17 cellular contexts compared by ENCODE assay signal in genomic region chr4:138561276-138561880, GRCh38.
DNase-seq lines count a peak whose midpoint lies in the region; ATAC-seq and TF ChIP-seq lines count a peak whose summit lies in the region.
"Had no signal": no experiment of that assay in that cellular context is flagged by ENCODE, and none has a peak within 500 bp of the region (broad histone marks: within the 10 kb centered on the region; RNA-seq: fewer than 3 reads in every experiment).

No MANE protein-coding gene starts in this region.

- no peak overlapping the region for H2BK120ac ChIP-seq in IMR-90 (ENCODE audit: low read depth, low read length)

- H3K27ac Mint-ChIP-seq in chondrocyte (ENCODE audit: unreplicated experiment) = no peak overlapping the region
- H3K27ac Mint-ChIP-seq in activated CD8-positive, alpha-beta T cell treated with anti-CD3 and anti-CD28 coated beads, Interleukin-2, amount 10 ng/mL, durations not matched to agents 7 days and 5 days = no peak overlapping the region
- H3K27ac Mint-ChIP-seq: B cell; CD8-positive, alpha-beta T cell; HFFc6; IgD-negative memory B cell had no signal

- no peak overlapping the region for H3K4ac ChIP-seq in IMR-90 (ENCODE audit: low read depth, low read length)

- no peak overlapping the region for H2BK15ac ChIP-seq in IMR-90 (ENCODE audit: low read depth, low read length)

- no peak for TF ChIP-seq RAD21 in IMR-90 (IDR thresholded peaks at IDR 0.05; ENCODE audit: low read length)

- peaks cover 0 to 16% (median 0%) of the 10 kb centered on the region in 11 experiments; a peak in 8 of 22 replicates for H3K27me3 ChIP-seq in BLaER1 treated with 17β-estradiol and CSF1 and Interleukin-3, amounts not matched to agents 10 nM and 100 nM
- no peaks in the 10 kb centered on the region for H3K27me3 ChIP-seq in IMR-90 (ENCODE audit: control insufficient read depth, insufficient read depth, low read length)
- no peaks in the 10 kb centered on the region for H3K27me3 ChIP-seq in spleen (replicated peaks in 1 of 7)
- H3K27me3 ChIP-seq in Karpas-422 (ENCODE audit: low read length) = no peaks in the 10 kb centered on the region

- H3K9ac ChIP-seq in BLaER1 treated with 17β-estradiol and CSF1 and Interleukin-3, amounts not matched to agents 10 nM and 100 nM = peak overlapping the region in 4 of 11 experiments; percentile 46 to 69 (median 54); a peak in 6 of 22 replicates
- H3K9ac ChIP-seq in IMR-90 (ENCODE audit: low read depth, low read length) (no peak overlapping the region), Karpas-422 (ENCODE audit: low read length) (no peak overlapping the region)

- H3K36me3 ChIP-seq in BLaER1 treated with 17β-estradiol and CSF1 and Interleukin-3, amounts not matched to agents 10 nM and 100 nM = no peaks in the 10 kb centered on the region
- H3K36me3 ChIP-seq in IMR-90 (ENCODE audit: control insufficient read depth, insufficient read depth, low read length) (no peaks in the 10 kb centered on the region), spleen (no peaks in the 10 kb centered on the region), Karpas-422 (ENCODE audit: insufficient read depth, low read length) (no peaks in the 10 kb centered on the region)

- no peak for TF ChIP-seq POLR2A in IMR-90 (IDR thresholded peaks at IDR 0.05; ENCODE audit: low read depth, low read length)
- no peak for TF ChIP-seq POLR2A in spleen (IDR thresholded peaks at IDR 0.05)

- CTCF ChIA-PET in IMR-90 (lab: Yijun Ruan, JAX) = no interaction called here
- CTCF ChIA-PET in activated CD8-positive, alpha-beta T cell treated with anti-CD3 and anti-CD28 coated beads, Interleukin-2, amount 10 ng/mL, durations not matched to agents 7 days and 5 days (lab: Charles Lee) = no interaction called here

- H2BK20ac ChIP-seq in IMR-90 (ENCODE audit: low read depth, low read length) = no peak overlapping the region

- no TSS peak for BruUV-seq in IMR-90 (replicated peaks; lab: Mats Ljungman, UMichigan)

- peak overlapping the region in 9 of 10 experiments; percentile 7 to 35 (median 22); a peak in 11 of 20 replicates for H3K4me3 ChIP-seq in BLaER1 treated with 17β-estradiol and CSF1 and Interleukin-3, amounts not matched to agents 10 nM and 100 nM
- H3K4me3 ChIP-seq in IMR-90 (ENCODE audit: insufficient read depth, low read depth, low read length) (no peak overlapping the region), spleen (no peak overlapping the region), Karpas-422 (ENCODE audit: low read length) (no peak overlapping the region)

- H3K14ac ChIP-seq in IMR-90 (replicated peaks; ENCODE audit: low read depth, low read length) = no peak overlapping the region

- H2AFZ ChIP-seq in IMR-90 (replicated peaks; ENCODE audit: low read length, poor library complexity) = no peak overlapping the region
- H2AFZ ChIP-seq in Karpas-422 (ENCODE audit: low read length) = no peak overlapping the region

- H3K4me1 Mint-ChIP-seq in chondrocyte (ENCODE audit: low read depth) = peaks cover 18% of the 10 kb centered on the region
- H3K4me1 Mint-ChIP-seq in activated CD8-positive, alpha-beta T cell treated with anti-CD3 and anti-CD28 coated beads, Interleukin-2, amount 10 ng/mL, durations not matched to agents 7 days and 5 days (ENCODE audit: low read depth) = no peaks in the 10 kb centered on the region
- H3K4me1 Mint-ChIP-seq: B cell, CD14-positive monocyte, IgD-negative memory B cell had no signal

- H2BK5ac ChIP-seq in IMR-90 (ENCODE audit: low read depth, low read length, poor library complexity, severe bottlenecking) = no peak overlapping the region

- TF ChIP-seq CTCF in IMR-90 (conservative IDR thresholded peaks at IDR 0.05; ENCODE audit: low read depth, low read length) = no peak
- TF ChIP-seq CTCF in chondrocyte (IDR thresholded peaks at IDR 0.05) = no peak
- no peak for TF ChIP-seq CTCF in spleen (IDR thresholded peaks at IDR 0.05 in 8 of 11, conservative IDR thresholded peaks at IDR 0.05 in 3 of 11)

- peaks cover 2% of the 10 kb centered on the region for H3K9me3 Mint-ChIP-seq in chondrocyte (ENCODE audit: low read depth)
- no peaks in the 10 kb centered on the region for H3K9me3 Mint-ChIP-seq in activated CD8-positive, alpha-beta T cell treated with anti-CD3 and anti-CD28 coated beads, Interleukin-2, amount 10 ng/mL, durations not matched to agents 7 days and 5 days (ENCODE audit: insufficient read depth)
- H3K9me3 Mint-ChIP-seq: HFFc6 had no signal

- no peaks in the 10 kb centered on the region for H3K79me1 ChIP-seq in IMR-90 (ENCODE audit: low read depth in 1 of 2, low read length in 2 of 2)

- no peak overlapping the region for H4K5ac ChIP-seq in IMR-90 (ENCODE audit: low read depth, low read length)

- POLR2A ChIA-PET in IMR-90 (lab: Charles Lee; ENCODE audit: unreplicated experiment) = no interaction called here
- POLR2A ChIA-PET in activated CD8-positive, alpha-beta T cell treated with anti-CD3 and anti-CD28 coated beads, Interleukin-2, amount 10 ng/mL, durations not matched to agents 7 days and 5 days (lab: Charles Lee) = no interaction called here

- no peak for DNase-seq in IMR-90
- DNase-seq in chondrocyte (ENCODE audit: low spot score) = peak; percentile 81
- DNase-seq in spleen = peak; percentile 61
- no peak for DNase-seq in Karpas-422
- no peak for DNase-seq in activated CD8-positive, alpha-beta T cell treated with anti-CD3 and anti-CD28 coated beads, Interleukin-2, amount 10 ng/mL, durations not matched to agents 7 days and 5 days
- DNase-seq: CD8-positive, alpha-beta T cell; COR-L47; DMS53; GF-D8; HCEC 1CT; HFFc6 had no signal

- no peak overlapping the region for H4K8ac ChIP-seq in IMR-90 (ENCODE audit: low read depth in 2 of 2, low read length in 2 of 2)

- in situ Hi-C loops in IMR-90 (cut with MboI; ENCODE audit: low sequenced_read_pairs) = no loop called here

- dilution Hi-C loops in IMR-90 (cut with HindIII; ENCODE audit: low sequenced_read_pairs, unreplicated experiment) = no loop called here

- peak overlapping the region; percentile 77 to 95 (median 85) for H3K4me2 ChIP-seq in BLaER1 treated with 17β-estradiol and CSF1 and Interleukin-3, amounts not matched to agents 10 nM and 100 nM
- H3K4me2 ChIP-seq in IMR-90 (ENCODE audit: low read depth, low read length) (no peak overlapping the region), Karpas-422 (ENCODE audit: low read depth, low read length, poor library complexity, severe bottlenecking) (no peak overlapping the region)

- H2AK9ac ChIP-seq in IMR-90 (replicated peaks; ENCODE audit: low read depth, low read length, poor library complexity) = no peak overlapping the region

- no peak overlapping the region for H3K18ac ChIP-seq in IMR-90 (ENCODE audit: low read depth, low read length)

- H3K27me3 Mint-ChIP-seq in chondrocyte (ENCODE audit: low read depth) = no peaks in the 10 kb centered on the region
- H3K27me3 Mint-ChIP-seq in activated CD8-positive, alpha-beta T cell treated with anti-CD3 and anti-CD28 coated beads, Interleukin-2, amount 10 ng/mL, durations not matched to agents 7 days and 5 days (ENCODE audit: low read depth) = no peaks in the 10 kb centered on the region
- H3K27me3 Mint-ChIP-seq: B cell, IgD-negative memory B cell had no signal

- H3K9me2 ChIP-seq in Karpas-422 (replicated peaks; ENCODE audit: insufficient read depth, low read length) = no peaks in the 10 kb centered on the region

- 91% methylated on average over 4 of the region's 40 CpGs; no CpG with 5 or more reads in 1 of the 2 experiments for WGBS in IMR-90 (ENCODE audit: extremely low coverage in 2 of 2, insufficient read length in 1 of 2), 2 experiments
- 90 to 97% (median 94%) methylated on average over 32 to 40 of the region's 40 CpGs for WGBS in spleen, 5 donors

- 0 out of 2 replicates have a peak overlapping the region, but pooled peaks have one; percentile 12 for H2AK5ac ChIP-seq in IMR-90 (ENCODE audit: low read depth, low read length)

- no peak overlapping the region for H3K56ac ChIP-seq in IMR-90 (ENCODE audit: extremely low read depth, insufficient read depth, low read length)

- ATAC-seq in IMR-90 (ENCODE audit: low read depth) = no peak
- ATAC-seq in GM18909 (IDR thresholded peaks at IDR 0.05; ENCODE audit: poor library complexity, unreplicated experiment) = no peak
- ATAC-seq in activated CD8-positive, alpha-beta T cell treated with anti-CD3 and anti-CD28 coated beads, Interleukin-2, amount 10 ng/mL, durations not matched to agents 7 days and 5 days = no peak
- ATAC-seq: CD8-positive, alpha-beta T cell had no signal

- H3K23ac ChIP-seq in IMR-90 (ENCODE audit: low read depth, low read length) = no peak overlapping the region

- H3K79me2 ChIP-seq in Karpas-422 (ENCODE audit: low read length) = no peaks in the 10 kb centered on the region

- H4K20me1 ChIP-seq in BLaER1 treated with 17β-estradiol and CSF1 and Interleukin-3, amounts not matched to agents 10 nM and 100 nM = no peaks in the 10 kb centered on the region
- H4K20me1 ChIP-seq in IMR-90 (ENCODE audit: insufficient read depth, low read length) (no peaks in the 10 kb centered on the region), Karpas-422 (ENCODE audit: insufficient read depth, low read depth, low read length) (no peaks in the 10 kb centered on the region)

- peaks cover 25 to 41% (median 34%) of the 10 kb centered on the region in 10 experiments for H3K4me1 ChIP-seq in BLaER1 treated with 17β-estradiol and CSF1 and Interleukin-3, amounts not matched to agents 10 nM and 100 nM
- H3K4me1 ChIP-seq in IMR-90 (ENCODE audit: control insufficient read depth, insufficient read depth, low read length) (peaks cover 5% of the 10 kb centered on the region; the same call in 1 of the 2 replicates), spleen (no peaks in the 10 kb centered on the region), Karpas-422 (ENCODE audit: low read length) (no peaks in the 10 kb centered on the region)

- no peak overlapping the region for H3K4me3 Mint-ChIP-seq in chondrocyte (ENCODE audit: unreplicated experiment)
- H3K4me3 Mint-ChIP-seq in activated CD8-positive, alpha-beta T cell treated with anti-CD3 and anti-CD28 coated beads, Interleukin-2, amount 10 ng/mL, durations not matched to agents 7 days and 5 days = no peak overlapping the region
- H3K4me3 Mint-ChIP-seq: B cell; CD14-positive monocyte; CD8-positive, alpha-beta T cell; HFFc6 had no signal

- H3K9me1 ChIP-seq in IMR-90 (ENCODE audit: insufficient read depth, low read length) = no peaks in the 10 kb centered on the region

- no peaks in the 10 kb centered on the region for H3K36me3 Mint-ChIP-seq in chondrocyte (ENCODE audit: low read depth)
- no peaks in the 10 kb centered on the region for H3K36me3 Mint-ChIP-seq in activated CD8-positive, alpha-beta T cell treated with anti-CD3 and anti-CD28 coated beads, Interleukin-2, amount 10 ng/mL, durations not matched to agents 7 days and 5 days (ENCODE audit: low read depth)
- H3K36me3 Mint-ChIP-seq: CD14-positive monocyte; CD8-positive, alpha-beta T cell; IgD-negative memory B cell had no signal

- intact Hi-C loops in IMR-90 (cut with micrococcal nuclease) (no loop called here), spleen (cut with DNase I; ENCODE audit: low total_unique reads) (no loop called here)

- peaks cover 0 to 8% (median 0%) of the 10 kb centered on the region in 11 experiments; a peak in 6 of 22 replicates for H3K9me3 ChIP-seq in BLaER1 treated with 17β-estradiol and CSF1 and Interleukin-3, amounts not matched to agents 10 nM and 100 nM (replicated peaks in 1 of 11)
- H3K9me3 ChIP-seq in IMR-90 (ENCODE audit: control insufficient read depth, insufficient read depth, low read length) (no peaks in the 10 kb centered on the region), spleen (no peaks in the 10 kb centered on the region), Karpas-422 (ENCODE audit: low read length) (no peaks in the 10 kb centered on the region)

- H3K27ac ChIP-seq in BLaER1 treated with 17β-estradiol and CSF1 and Interleukin-3, amounts not matched to agents 10 nM and 100 nM = peak overlapping the region in 9 of 11 experiments; percentile 10 to 80 (median 77); a peak in 15 of 22 replicates
- H3K27ac ChIP-seq in IMR-90 (ENCODE audit: insufficient read depth, low read length) (no peak overlapping the region), spleen (no peak overlapping the region), Karpas-422 (ENCODE audit: low read length) (no peak overlapping the region)
- H3K27ac ChIP-seq: HL-60 had no signal

- H4K91ac ChIP-seq in IMR-90 (ENCODE audit: insufficient read depth, low read depth, low read length) = no peak overlapping the region

Comparison
In these comparisons a context has a peak if more than half of its experiments do, and no peak if none do; other contexts are left out.
1. H3K27ac ChIP-seq: peak in BLaER1 treated with 17β-estradiol and CSF1 and Interleukin-3, amounts not matched to agents 10 nM and 100 nM (9 of 11); none in IMR-90 (single experiment), spleen (0 of 8) and Karpas-422 (single experiment).
2. H3K4me2 ChIP-seq: peak in BLaER1 treated with 17β-estradiol and CSF1 and Interleukin-3, amounts not matched to agents 10 nM and 100 nM (11 of 11); none in IMR-90 (single experiment) and Karpas-422 (single experiment).
3. H3K4me3 ChIP-seq: peak in BLaER1 treated with 17β-estradiol and CSF1 and Interleukin-3, amounts not matched to agents 10 nM and 100 nM (9 of 10); none in IMR-90 (single experiment), spleen (0 of 8) and Karpas-422 (single experiment).
4. DNase-seq: peak in chondrocyte (single experiment) and spleen (single experiment); none in IMR-90 (single experiment), Karpas-422 (single experiment) and activated CD8-positive, alpha-beta T cell treated with anti-CD3 and anti-CD28 coated beads, Interleukin-2, amount 10 ng/mL, durations not matched to agents 7 days and 5 days (single experiment).